Comparison of ENCODE assay signal across 9 cellular contexts in the genomic region with DNA sequence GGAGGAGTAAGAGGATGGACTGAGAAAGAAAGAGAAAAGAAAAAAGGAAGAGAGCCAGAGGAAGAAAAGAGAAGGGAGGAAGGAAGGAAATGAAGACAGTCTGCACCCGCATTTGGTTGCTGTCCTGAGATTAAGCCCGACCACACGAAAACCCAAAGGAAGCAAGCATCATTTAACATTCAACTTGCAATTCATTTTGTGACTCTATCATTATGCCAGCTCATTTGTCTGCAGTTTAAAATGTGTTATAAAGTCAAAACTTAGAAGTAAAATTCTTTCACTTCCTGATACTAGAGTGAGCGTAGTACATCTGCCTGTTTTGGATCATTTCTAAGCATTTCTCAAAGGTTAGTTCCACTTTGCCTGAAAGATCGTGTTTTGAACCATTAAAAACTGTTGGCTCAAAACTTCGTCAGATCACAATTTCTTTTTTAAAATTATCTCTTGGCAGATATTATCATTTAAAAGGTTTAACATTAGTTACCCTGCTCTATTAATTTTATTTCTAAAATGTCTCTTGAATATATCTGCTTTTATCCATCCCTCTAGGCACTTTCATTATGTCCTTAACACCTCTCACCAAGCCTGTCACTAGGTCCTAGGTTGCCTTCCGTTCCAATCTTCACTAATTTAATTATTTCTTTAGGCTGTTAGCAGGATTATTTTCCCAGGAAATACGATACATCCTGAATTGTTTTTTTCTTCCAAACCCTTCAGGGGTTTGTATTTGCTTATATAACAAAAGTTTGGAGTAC.
DNase-seq lines count a peak whose midpoint lies in the region; ATAC-seq, FAIRE-seq and TF ChIP-seq lines count a peak whose summit lies in the region.
"Had no signal": no experiment of that assay in that cellular context is flagged by ENCODE, and none has a peak within 500 bp of the region (broad histone marks: within the 10 kb centered on the region; RNA-seq: fewer than 3 reads in every experiment).

No MANE protein-coding gene starts in this region.

- POLR2A ChIA-PET in CD4-positive, alpha-beta T cell (lab: Charles Lee), result no interaction called here

- no peak for TF ChIP-seq CTCF in CD4-positive, alpha-beta T cell (IDR thresholded peaks at IDR 0.05)

- DNase-seq in CD4-positive, alpha-beta T cell, result no peak
- peak in 1 of 2 donors; percentile 8 for DNase-seq in activated naive CD4-positive, alpha-beta T cell treated with anti-CD3 and anti-CD28 coated beads, Interleukin-2, amount 50 U/mL, for 72 hours (ENCODE audit: low spot score in 2 of 2)
- DNase-seq in frontal cortex (ENCODE audit: low spot score in 2 of 2) (no peak), GDM1 (lab: John Stamatoyannopoulos, UW) (no peak), amygdala (lab: John Stamatoyannopoulos, UW) (no peak), NCI-H2081 (lab: John Stamatoyannopoulos, UW) (no peak)

- peaks cover 30% of the 10 kb centered on the region for H3K4me1 Mint-ChIP-seq in CD4-positive, alpha-beta T cell (ENCODE audit: low read depth)

- no peak overlapping the region for H3K27ac ChIP-seq in CD4-positive, alpha-beta T cell (ENCODE audit: low read depth, low read length)
- H3K27ac ChIP-seq: HL-60 had no signal

- H3K9me3 ChIP-seq in CD4-positive, alpha-beta T cell (ENCODE audit: control insufficient read depth, low read length), result no peaks in the 10 kb centered on the region

- H3K4me3 Mint-ChIP-seq in CD4-positive, alpha-beta T cell, result peak overlapping the region; percentile 85

- no peaks in the 10 kb centered on the region for H3K36me3 Mint-ChIP-seq in CD4-positive, alpha-beta T cell (ENCODE audit: low read depth)
- H3K36me3 Mint-ChIP-seq in activated naive CD4-positive, alpha-beta T cell treated with anti-CD3 and anti-CD28 coated beads, Interleukin-2, amount 50 U/mL, for 72 hours, result no peaks in the 10 kb centered on the region

- intact Hi-C loops in CD4-positive, alpha-beta T cell (cut with DNase I, micrococcal nuclease), result no loop called here

- ATAC-seq in CD4-positive, alpha-beta T cell (ENCODE audit: poor library complexity), result no peak
- ATAC-seq in GM19351 (IDR thresholded peaks at IDR 0.05; ENCODE audit: unreplicated experiment) (peak; percentile 74), HG03196 (IDR thresholded peaks at IDR 0.05; ENCODE audit: unreplicated experiment) (peak; percentile 78)
- ATAC-seq in activated naive CD4-positive, alpha-beta T cell treated with anti-CD3 and anti-CD28 coated beads, Interleukin-2, amount 50 U/mL, for 72 hours, result peak; percentile 75 to 81

- peak overlapping the region; percentile 43 for H3K27ac Mint-ChIP-seq in CD4-positive, alpha-beta T cell
- peak overlapping the region; percentile 61 to 68 for H3K27ac Mint-ChIP-seq in activated naive CD4-positive, alpha-beta T cell treated with anti-CD3 and anti-CD28 coated beads, Interleukin-2, amount 50 U/mL, for 72 hours

- FAIRE-seq in frontal cortex (lab: Jason Lieb, UNC), result no peak

- CTCF ChIA-PET in CD4-positive, alpha-beta T cell (lab: Charles Lee), result no interaction called here

- H3K27me3 ChIP-seq in CD4-positive, alpha-beta T cell (ENCODE audit: control insufficient read depth, insufficient read depth, low read length), result no peaks in the 10 kb centered on the region

- no peaks in the 10 kb centered on the region for H3K27me3 Mint-ChIP-seq in CD4-positive, alpha-beta T cell

- no peaks in the 10 kb centered on the region for H3K9me3 Mint-ChIP-seq in CD4-positive, alpha-beta T cell
- H3K9me3 Mint-ChIP-seq in activated naive CD4-positive, alpha-beta T cell treated with anti-CD3 and anti-CD28 coated beads, Interleukin-2, amount 50 U/mL, for 72 hours, result no peaks in the 10 kb centered on the region
